In the genomic region with DNA sequence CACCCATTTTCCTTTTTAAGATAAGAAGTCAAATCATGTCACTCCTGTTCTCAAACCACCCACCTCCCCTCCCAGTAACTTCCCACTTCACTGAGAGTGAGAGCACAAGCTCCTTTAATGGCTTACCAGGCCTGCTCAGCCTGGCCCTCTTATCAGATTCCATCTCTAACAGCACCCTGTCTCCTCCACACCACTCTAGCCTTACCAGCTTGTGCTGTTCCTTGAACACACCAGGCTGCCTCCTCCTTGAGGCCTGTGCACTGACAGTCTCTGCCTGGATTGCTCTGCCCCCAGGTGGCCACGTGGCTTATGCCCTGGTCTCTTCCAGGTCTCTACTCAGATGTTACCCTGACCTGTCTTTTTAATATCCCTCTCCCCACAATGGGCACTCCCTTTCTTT, we compare ENCODE assay signal across 8 cellular contexts. TPM values are rescaled to one million over a fixed set of nuclear protein-coding genes. Genes with fewer than 3 reads are reported as not detected.
DNase-seq lines count a peak whose midpoint lies in the region; ATAC-seq, FAIRE-seq and TF ChIP-seq lines count a peak whose summit lies in the region.

No MANE protein-coding gene starts in this region.

- H4K91ac ChIP-seq in mesenchymal stem cell (ENCODE audit: low read length) = peak overlapping the region; percentile 52

- H2BK120ac ChIP-seq in mesenchymal stem cell (ENCODE audit: low read depth, low read length) = no peak overlapping the region

- no peak overlapping the region for H3K4me3 Mint-ChIP-seq in Calu3 (ENCODE audit: low read depth, unreplicated experiment)

- H3K79me2 ChIP-seq in GM12878 (ENCODE audit: control insufficient read depth, insufficient read depth, low read length) = no peaks in the 10 kb centered on the region

- H2BK15ac ChIP-seq in mesenchymal stem cell (ENCODE audit: low read depth, poor library complexity, severe bottlenecking) = no peak overlapping the region

- SMC1A ChIA-PET in GM12878 (lab: Charles Lee; ENCODE audit: uncharacterized antibody, unreplicated experiment) = interaction anchor here (0.6 to 4.0 kb wide), 26 partner anchors 8 to 83 kb away, joined by 3 to 52 read pairs (median 4); no protein-coding TSS in a partner anchor

- TF ChIP-seq POLR2A in H54 (IDR thresholded peaks at IDR 0.05; ENCODE audit: low read depth, low read length) (no peak), GM12878 (IDR thresholded peaks at IDR 0.05; ENCODE audit: low read depth, low read length) (no peak)

- H3K23ac ChIP-seq in mesenchymal stem cell (ENCODE audit: low read length in 2 of 2) = no peak overlapping the region

- H3K4me1 ChIP-seq in GM12878 (ENCODE audit: control insufficient read depth, insufficient read depth, low read length) = peaks cover 5% of the 10 kb centered on the region; the same call in 1 of the 2 replicates
- peaks cover 17% of the 10 kb centered on the region for H3K4me1 ChIP-seq in mesenchymal stem cell (ENCODE audit: control insufficient read depth, insufficient read depth, low read depth, low read length)

- H4K8ac ChIP-seq in mesenchymal stem cell (ENCODE audit: low read length) = peak overlapping the region; percentile 8

- POLR2A ChIA-PET in GM12878 (lab: Charles Lee) = interaction anchor here (0.7 to 1.2 kb wide), 3 partner anchors 42 to 46 kb away, joined by 3 read pairs; no protein-coding TSS in a partner anchor

- BruUV-seq in Calu3 (replicated peaks; lab: Mats Ljungman, UMichigan) (no TSS peak), GM12878 (replicated peaks; lab: Mats Ljungman, UMichigan) (no TSS peak)

- H3K36me3 ChIP-seq in GM12878 (ENCODE audit: control insufficient read depth in 2 of 2, insufficient read depth in 2 of 2, low read length in 1 of 2) = no peaks in the 10 kb centered on the region
- H3K36me3 ChIP-seq in mesenchymal stem cell (ENCODE audit: control insufficient read depth in 1 of 2, insufficient read depth in 2 of 2, low read depth in 1 of 2, low read length in 2 of 2) = no peaks in the 10 kb centered on the region

- no peak overlapping the region; the same call in 1 of the 2 replicates for H3K4me2 ChIP-seq in GM12878 (ENCODE audit: control insufficient read depth, insufficient read depth)
- no peak overlapping the region for H3K4me2 ChIP-seq in mesenchymal stem cell (ENCODE audit: low read length, poor library complexity, severe bottlenecking)

- 0% methylated on average over 1 of the region's 1 CpG for WGBS in GM12878 (ENCODE audit: insufficient coverage, insufficient replicate concordance, low lambda C conversion rate, missing lambda C conversion rate)
- 12% methylated on average over 1 of the region's 1 CpG for WGBS in mesenchymal stem cell

- H3K18ac ChIP-seq in mesenchymal stem cell (ENCODE audit: low read depth in 1 of 2, low read length in 2 of 2) = peak overlapping the region in 1 of 2 experiments; percentile 91

- H3K27me3 ChIP-seq in GM12878 (replicated peaks in 1 of 2; ENCODE audit: control insufficient read depth in 2 of 2, insufficient read depth in 2 of 2, low read length in 1 of 2) = no peaks in the 10 kb centered on the region
- no peaks in the 10 kb centered on the region for H3K27me3 ChIP-seq in mesenchymal stem cell (ENCODE audit: control insufficient read depth in 1 of 2, insufficient read depth in 1 of 2, low read length in 2 of 2)

- no peaks in the 10 kb centered on the region for H3K36me3 Mint-ChIP-seq in Calu3 (ENCODE audit: insufficient read depth, unreplicated experiment)

- no peak overlapping the region for H3K4ac ChIP-seq in mesenchymal stem cell (ENCODE audit: low read depth in 1 of 2, low read length in 2 of 2)

- no peak overlapping the region for H3K9ac ChIP-seq in GM12878 (ENCODE audit: control insufficient read depth, insufficient read depth, low read length)
- H3K9ac ChIP-seq in mesenchymal stem cell (ENCODE audit: low read length) = no peak overlapping the region

- RAD21 ChIA-PET in GM12878 (lab: Charles Lee; ENCODE audit: unreplicated experiment) = interaction anchor here (0.7 to 3.6 kb wide), 11 partner anchors 10 to 83 kb away, joined by 3 to 39 read pairs (median 5); a partner anchor contains a TSS

- no peaks in the 10 kb centered on the region for H4K20me1 ChIP-seq in GM12878 (ENCODE audit: control insufficient read depth, insufficient read depth)

- in situ Hi-C loops in GM12878 (cut with MboI) = no loop called here

- TF ChIP-seq RAD21 in GM12878 (IDR thresholded peaks at IDR 0.05; ENCODE audit: insufficient read depth, low read depth, low read length) = peak; percentile 45; the same call in 1 of the 2 replicates

- no peaks in the 10 kb centered on the region for H3K9me3 Mint-ChIP-seq in Calu3 (ENCODE audit: low read depth, unreplicated experiment)

- intact Hi-C loops in Calu3 (cut with micrococcal nuclease; ENCODE audit: unreplicated experiment) (loop anchor here (1.0 kb wide), 1 partner anchor 43 kb away; no protein-coding TSS in a partner anchor), GM12878 (cut with micrococcal nuclease; ENCODE audit: unreplicated experiment) (loop anchor here (1.0 kb wide), 1 partner anchor 43 kb away; no protein-coding TSS in a partner anchor)

- peak overlapping the region in 1 of 2 experiments; percentile 35 for H3K14ac ChIP-seq in mesenchymal stem cell (ENCODE audit: low read length in 2 of 2)

- TF ChIP-seq CTCF in Calu3 (IDR thresholded peaks at IDR 0.05; ENCODE audit: unreplicated experiment) (peak; percentile 17), GM12878 (IDR thresholded peaks at IDR 0.05 in 2 of 3, conservative IDR thresholded peaks at IDR 0.05 in 1 of 3; ENCODE audit: control insufficient read depth in 2 of 3, extremely low read depth in 1 of 3, insufficient read depth in 1 of 3, low read depth in 3 of 3, low read length in 3 of 3) (peak; percentile 44 to 66 (median 55); a peak in 5 of 6 replicates), omental fat pad (IDR thresholded peaks at IDR 0.05) (no peak)

- peaks cover 21% of the 10 kb centered on the region for H3K4me1 Mint-ChIP-seq in Calu3 (ENCODE audit: low read depth, unreplicated experiment)

- no peak overlapping the region for H2BK5ac ChIP-seq in mesenchymal stem cell (ENCODE audit: low read depth, low read length, poor library complexity, severe bottlenecking)

- peak overlapping the region; percentile 9 to 70 for H2BK12ac ChIP-seq in mesenchymal stem cell (ENCODE audit: low read length in 2 of 2)

- TF ChIP-seq EP300 in GM12878 (IDR thresholded peaks at IDR 0.05; ENCODE audit: borderline replicate concordance in 1 of 2, control insufficient read depth in 1 of 2, low read depth in 2 of 2, low read length in 2 of 2) = no peak

- CTCF ChIA-PET in Calu3 (lab: Charles Lee) (interaction anchor here (0.7 to 1.2 kb wide), 4 partner anchors 19 to 83 kb away, joined by 3 read pairs; no protein-coding TSS in a partner anchor), GM12878 (lab: Yijun Ruan, JAX) (interaction anchor here (0.8 to 8.0 kb wide), 20 partner anchors 10 to 168 kb away, joined by 3 to 100 read pairs (median 5); no protein-coding TSS in a partner anchor)

- H3K27ac ChIP-seq in GM12878 (ENCODE audit: control insufficient read depth, insufficient read depth) (no peak overlapping the region), mesenchymal stem cell (ENCODE audit: low read length, poor library complexity, severe bottlenecking) (no peak overlapping the region)

- no peaks in the 10 kb centered on the region for H3K27me3 Mint-ChIP-seq in Calu3 (ENCODE audit: unreplicated experiment)

- H3K4me3 ChIP-seq in GM12878 = no peak overlapping the region
- H3K4me3 ChIP-seq in mesenchymal stem cell (ENCODE audit: insufficient read depth in 1 of 2, low read depth in 1 of 2, low read length in 2 of 2) = no peak overlapping the region

- peak; percentile 90 for FAIRE-seq in H54 (lab: Jason Lieb, UNC)
- no peak for FAIRE-seq in GM12878 (lab: Jason Lieb, UNC)

- peak overlapping the region; percentile 34 for H2AK5ac ChIP-seq in mesenchymal stem cell (ENCODE audit: low read length, severe bottlenecking)

- DNase-seq in Calu3 = peak; percentile 74
- peak; percentile 45 for DNase-seq in H54 (ENCODE audit: insufficient read length, low spot score)
- DNase-seq in NOMO-1 treated with DMSO at 0.1 percent for 48 hours (lab: John Stamatoyannopoulos, UW; ENCODE audit: unreplicated experiment) = peak; percentile 38
- DNase-seq in GM12878 (ENCODE audit: low read depth, low spot score) = no peak
- peak; percentile 45 for DNase-seq in mesenchymal stem cell
- DNase-seq in omental fat pad (ENCODE audit: low spot score) = no peak
- no peak for DNase-seq in HPDE6-E6E7 (ENCODE audit: extremely low spot score)

- H3K79me1 ChIP-seq in mesenchymal stem cell (replicated peaks; ENCODE audit: low read length, poor library complexity, severe bottlenecking) = peaks cover 45% of the 10 kb centered on the region

- ATAC-seq in GM12878 (peak; percentile 96), HG02763 (IDR thresholded peaks at IDR 0.05; ENCODE audit: unreplicated experiment) (no peak), omental fat pad (ENCODE audit: low FRiP score) (no peak)

- H3K27ac Mint-ChIP-seq in Calu3 (ENCODE audit: unreplicated experiment) = no peak overlapping the region

- peak overlapping the region; percentile 58 for H2AFZ ChIP-seq in GM12878 (ENCODE audit: control insufficient read depth, low read depth, low read length)
- H2AFZ ChIP-seq in mesenchymal stem cell (ENCODE audit: low read depth, low read length) = peak overlapping the region; percentile 77

- no peaks in the 10 kb centered on the region for H3K9me3 ChIP-seq in GM12878 (replicated peaks; ENCODE audit: control insufficient read depth, insufficient read depth, low read length)
- H3K9me3 ChIP-seq in mesenchymal stem cell (ENCODE audit: control insufficient read depth, low read length) = no peaks in the 10 kb centered on the region

TF ChIP-seq in GM12878, 131 proteins besides CTCF, POLR2A, EP300 and RAD21 (continues in another document):
- no peak for TF ChIP-seq IKZF1 (conservative IDR thresholded peaks at IDR 0.05)

RNA-seq across cellular contexts. Expression of a gene that starts 40.1 kb away (rescaled TPM):
- total RNA-seq in Calu3 (2022) (24.7 and 33.5 TPM in 2 replicates), GM12878 (2014; rRNA removed) (92.2 and 98.6 TPM in 2 replicates), GM12878 (2014; rRNA removed; fragmentation: Illumina TruSeq; extraction: Trizol) (87.4 and 87.6 TPM in 2 replicates), GM12878 (2021) (104 and 112 TPM in 2 replicates), omental fat pad (100 to 1,000 TPM in 1 of 4 donors, 10 to 100 TPM in 3; 33.7 to 148 (median 56.1) TPM)
- 1,242 and 1,365 TPM in 2 replicates for total RNA-seq in GM12878 (2013; cell fraction: nucleolus; rRNA removed)
- polyA plus RNA-seq in GM12878 (2011; ENCODE audit: low read depth) = 102 TPM
- polyA plus RNA-seq in GM12878 (2011; rRNA removed) (226 and 341 TPM in 2 replicates), GM12878 (2014; fragmentation: Illumina TruSeq; extraction: Trizol) (115 and 128 TPM in 2 replicates), GM12878 (2014; fragmentation: Nextera tagmentation; extraction: Ambion mirVana) (10 to 100 TPM; 11.9 to 13.6 TPM), GM12878 (2014; rRNA removed) (118 and 128 TPM in 2 replicates), GM12878 (2016; fragmentation: Nextera tagmentation; extraction: Ambion mirVana) (10 to 100 TPM; 33.5 to 35.4 TPM)
- polyA plus RNA-seq in GM12878 (2011; cell fraction: cytosol; rRNA removed) = 282 and 297 TPM in 2 replicates
- 1,111 and 1,225 TPM in 2 replicates for polyA plus RNA-seq in GM12878 (2011; cell fraction: nucleus; rRNA removed)
- 138 and 162 TPM in 2 replicates for polyA plus RNA-seq in GM12878 (2012)
- polyA minus RNA-seq in GM12878 (2011; rRNA and poly(A)+ RNA removed) = 273 and 309 TPM in 2 replicates
- polyA minus RNA-seq in GM12878 (2011; cell fraction: cytosol; rRNA and poly(A)+ RNA removed) = 71.8 and 79.0 TPM in 2 replicates
- 230 and 324 TPM in 2 replicates for polyA minus RNA-seq in GM12878 (2011; cell fraction: nucleus; rRNA and poly(A)+ RNA removed)
- 25.6 TPM for polyA plus RNA-seq in mesenchymal stem cell (2013, experiment 1 of 2)
- polyA plus RNA-seq in mesenchymal stem cell (2013, experiment 2 of 2) = 23.8 TPM

Comparison
In these comparisons a context has a peak if more than half of its experiments do, and no peak if none do; other contexts are left out.
1. DNase-seq: peak in Calu3 (single experiment), H54 (single experiment), NOMO-1 treated with DMSO at 0.1 percent for 48 hours (single experiment) and mesenchymal stem cell (single experiment); none in GM12878 (single experiment), omental fat pad (single experiment) and HPDE6-E6E7 (single experiment).
2. CTCF ChIP-seq: peak in Calu3 (single experiment) and GM12878 (3 of 3); none in omental fat pad (0 of 3).